Comparison of ENCODE assay signal across 1 cellular context in the genomic region with DNA sequence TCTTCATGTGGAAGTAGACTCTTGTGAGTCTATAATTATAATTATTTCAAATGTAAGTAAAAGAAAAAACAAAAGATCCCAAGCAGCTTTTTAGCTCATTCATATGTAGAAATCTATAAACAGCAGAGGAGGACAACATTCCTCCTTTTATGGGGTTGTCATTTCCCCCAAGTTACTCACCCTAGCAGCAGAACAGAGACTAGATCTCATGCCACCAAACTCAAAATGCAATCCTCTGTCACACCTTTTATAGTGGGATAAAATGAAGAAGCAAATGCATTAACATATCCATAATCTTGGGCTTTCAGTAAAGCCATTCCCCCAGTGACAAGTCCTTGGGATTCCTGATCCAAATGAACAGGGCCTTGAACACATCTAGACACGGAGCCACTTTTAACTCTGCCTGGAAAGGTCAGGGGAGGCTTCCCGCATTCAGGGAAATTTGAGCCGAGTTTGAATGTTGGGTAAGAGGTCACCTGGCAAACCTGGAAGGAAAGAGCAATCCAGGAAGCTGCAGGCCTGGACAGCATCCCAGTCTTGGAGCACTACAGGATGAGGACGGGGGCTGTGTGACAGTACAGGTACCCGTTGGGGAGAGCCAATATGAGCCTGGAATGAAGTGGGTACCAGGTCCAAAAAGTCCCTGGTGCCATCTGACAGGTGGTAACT.
TF ChIP-seq lines count a peak whose summit lies in the region.

No MANE protein-coding gene starts in this region.

TF ChIP-seq in HepG2, 621 proteins besides CTCF, POLR2A, EP300 and RAD21 (continued from another document):
- TF ChIP-seq, protein P1, sequence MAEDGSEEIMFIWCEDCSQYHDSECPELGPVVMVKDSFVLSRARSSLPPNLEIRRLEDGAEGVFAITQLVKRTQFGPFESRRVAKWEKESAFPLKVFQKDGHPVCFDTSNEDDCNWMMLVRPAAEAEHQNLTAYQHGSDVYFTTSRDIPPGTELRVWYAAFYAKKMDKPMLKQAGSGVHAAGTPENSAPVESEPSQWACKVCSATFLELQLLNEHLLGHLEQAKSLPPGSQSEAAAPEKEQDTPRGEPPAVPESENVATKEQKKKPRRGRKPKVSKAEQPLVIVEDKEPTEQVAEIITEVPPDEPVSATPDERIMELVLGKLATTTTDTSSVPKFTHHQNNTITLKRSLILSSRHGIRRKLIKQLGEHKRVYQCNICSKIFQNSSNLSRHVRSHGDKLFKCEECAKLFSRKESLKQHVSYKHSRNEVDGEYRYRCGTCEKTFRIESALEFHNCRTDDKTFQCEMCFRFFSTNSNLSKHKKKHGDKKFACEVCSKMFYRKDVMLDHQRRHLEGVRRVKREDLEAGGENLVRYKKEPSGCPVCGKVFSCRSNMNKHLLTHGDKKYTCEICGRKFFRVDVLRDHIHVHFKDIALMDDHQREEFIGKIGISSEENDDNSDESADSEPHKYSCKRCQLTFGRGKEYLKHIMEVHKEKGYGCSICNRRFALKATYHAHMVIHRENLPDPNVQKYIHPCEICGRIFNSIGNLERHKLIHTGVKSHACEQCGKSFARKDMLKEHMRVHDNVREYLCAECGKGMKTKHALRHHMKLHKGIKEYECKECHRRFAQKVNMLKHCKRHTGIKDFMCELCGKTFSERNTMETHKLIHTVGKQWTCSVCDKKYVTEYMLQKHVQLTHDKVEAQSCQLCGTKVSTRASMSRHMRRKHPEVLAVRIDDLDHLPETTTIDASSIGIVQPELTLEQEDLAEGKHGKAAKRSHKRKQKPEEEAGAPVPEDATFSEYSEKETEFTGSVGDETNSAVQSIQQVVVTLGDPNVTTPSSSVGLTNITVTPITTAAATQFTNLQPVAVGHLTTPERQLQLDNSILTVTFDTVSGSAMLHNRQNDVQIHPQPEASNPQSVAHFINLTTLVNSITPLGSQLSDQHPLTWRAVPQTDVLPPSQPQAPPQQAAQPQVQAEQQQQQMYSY (CRISPR knock-in tag; IDR thresholded peaks at IDR 0.05): peak; percentile 95
- peak; percentile 58; the same call in 1 of the 2 replicates for TF ChIP-seq ZNF12 (CRISPR knock-in tag; IDR thresholded peaks at IDR 0.05)
- TF ChIP-seq, protein P2, sequence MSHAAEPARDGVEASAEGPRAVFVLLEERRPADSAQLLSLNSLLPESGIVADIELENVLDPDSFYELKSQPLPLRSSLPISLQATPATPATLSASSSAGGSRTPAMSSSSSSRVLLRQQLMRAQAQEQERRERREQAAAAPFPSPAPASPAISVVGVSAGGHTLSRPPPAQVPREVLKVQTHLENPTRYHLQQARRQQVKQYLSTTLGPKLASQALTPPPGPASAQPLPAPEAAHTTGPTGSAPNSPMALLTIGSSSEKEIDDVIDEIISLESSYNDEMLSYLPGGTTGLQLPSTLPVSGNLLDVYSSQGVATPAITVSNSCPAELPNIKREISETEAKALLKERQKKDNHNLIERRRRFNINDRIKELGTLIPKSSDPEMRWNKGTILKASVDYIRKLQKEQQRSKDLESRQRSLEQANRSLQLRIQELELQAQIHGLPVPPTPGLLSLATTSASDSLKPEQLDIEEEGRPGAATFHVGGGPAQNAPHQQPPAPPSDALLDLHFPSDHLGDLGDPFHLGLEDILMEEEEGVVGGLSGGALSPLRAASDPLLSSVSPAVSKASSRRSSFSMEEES (CRISPR knock-in tag; IDR thresholded peaks at IDR 0.05): peak; percentile 80; the same call in 1 of the 2 replicates
- no peak for TF ChIP-seq GABPA (IDR thresholded peaks at IDR 0.05; ENCODE audit: low read depth, low read length)
- TF ChIP-seq GABPA (CRISPR knock-in tag; IDR thresholded peaks at IDR 0.05; ENCODE audit: low read depth): 0 out of 2 replicates have a peak, but pooled peaks have one; percentile 14
- TF ChIP-seq FOSL2 (CRISPR knock-in tag; IDR thresholded peaks at IDR 0.05): peak; percentile 48; the same call in 1 of the 2 replicates
- peak; percentile 99 for TF ChIP-seq SIX4 (CRISPR knock-in tag; IDR thresholded peaks at IDR 0.05)
- TF ChIP-seq NR2F6 (IDR thresholded peaks at IDR 0.05): peak; percentile 68
- peak; percentile 87; the same call in 1 of the 2 replicates for TF ChIP-seq NR2F6 (CRISPR knock-in tag; IDR thresholded peaks at IDR 0.05)
- TF ChIP-seq GABPB1 (CRISPR knock-in tag; IDR thresholded peaks at IDR 0.05): peak; percentile 18; the same call in 1 of the 2 replicates
- peak; percentile 76 for TF ChIP-seq ELF1 (CRISPR knock-in tag; IDR thresholded peaks at IDR 0.05)
- TF ChIP-seq, protein P3, sequence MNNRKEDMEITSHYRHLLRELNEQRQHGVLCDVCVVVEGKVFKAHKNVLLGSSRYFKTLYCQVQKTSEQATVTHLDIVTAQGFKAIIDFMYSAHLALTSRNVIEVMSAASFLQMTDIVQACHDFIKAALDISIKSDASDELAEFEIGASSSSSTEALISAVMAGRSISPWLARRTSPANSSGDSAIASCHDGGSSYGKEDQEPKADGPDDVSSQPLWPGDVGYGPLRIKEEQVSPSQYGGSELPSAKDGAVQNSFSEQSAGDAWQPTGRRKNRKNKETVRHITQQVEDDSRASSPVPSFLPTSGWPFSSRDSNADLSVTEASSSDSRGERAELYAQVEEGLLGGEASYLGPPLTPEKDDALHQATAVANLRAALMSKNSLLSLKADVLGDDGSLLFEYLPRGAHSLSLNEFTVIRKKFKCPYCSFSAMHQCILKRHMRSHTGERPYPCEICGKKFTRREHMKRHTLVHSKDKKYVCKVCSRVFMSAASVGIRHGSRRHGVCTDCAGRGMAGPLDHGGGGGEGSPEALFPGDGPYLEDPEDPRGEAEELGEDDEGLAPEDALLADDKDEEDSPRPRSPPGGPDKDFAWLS (CRISPR knock-in tag; IDR thresholded peaks at IDR 0.05; ENCODE audit: borderline replicate concordance): no peak
- TF ChIP-seq SAP130 (CRISPR knock-in tag; IDR thresholded peaks at IDR 0.05; ENCODE audit: low read depth): peak; percentile 65
- TF ChIP-seq CREB1 (IDR thresholded peaks at IDR 0.05): no peak
- TF ChIP-seq CREB1 (CRISPR knock-in tag; IDR thresholded peaks at IDR 0.05): no peak
- TF ChIP-seq FOXO1 (CRISPR knock-in tag; IDR thresholded peaks at IDR 0.05): peak; percentile 47; the same call in 1 of the 2 replicates
- TF ChIP-seq TEAD3 (CRISPR knock-in tag; optimal IDR thresholded peaks at IDR 0.05; ENCODE audit: borderline replicate concordance): peak; percentile 65
TF ChIP-seq in HepG2: peak in this region for 57.
